1 cellular context compared by ENCODE assay signal in genomic region chr11:797300-798092, GRCh38.
TF ChIP-seq lines count a peak whose summit lies in the region.

No MANE protein-coding gene starts in this region.

TF ChIP-seq in GM12878, 131 proteins besides CTCF, POLR2A, EP300 and RAD21 (continues in another document):
- TF ChIP-seq CREM (IDR thresholded peaks at IDR 0.05; ENCODE audit: low read depth) (0 out of 2 replicates have a peak, but pooled peaks have one; percentile 20), NR2C1 (IDR thresholded peaks at IDR 0.05) (no peak), RAD51 (IDR thresholded peaks at IDR 0.05) (no peak), FOS (IDR thresholded peaks at IDR 0.05; ENCODE audit: borderline replicate concordance, extremely low read depth, insufficient read length) (no peak), PAX5 (IDR thresholded peaks at IDR 0.05; ENCODE audit: borderline replicate concordance, low read depth, low read length) (no peak), SIN3A (IDR thresholded peaks at IDR 0.05; ENCODE audit: low read depth, low read length) (peak; percentile 93; the same call in 1 of the 2 replicates), SMAD1 (IDR thresholded peaks at IDR 0.05; ENCODE audit: low read depth, partially characterized antibody) (no peak), ATF2 (IDR thresholded peaks at IDR 0.05; ENCODE audit: low read length) (no peak), ZZZ3 (IDR thresholded peaks at IDR 0.05; ENCODE audit: control insufficient read depth, insufficient read length, low read depth) (no peak), TARDBP (IDR thresholded peaks at IDR 0.05; ENCODE audit: borderline replicate concordance) (0 out of 2 replicates have a peak, but pooled peaks have one; percentile 28), PRDM15 (CRISPR knock-in tag; IDR thresholded peaks at IDR 0.05) (no peak), SRF (IDR thresholded peaks at IDR 0.05; ENCODE audit: low read depth in 2 of 2, low read length in 2 of 2) (peak; percentile 58 to 78; a peak in 3 of 4 replicates), CBFB (IDR thresholded peaks at IDR 0.05; ENCODE audit: low read depth) (no peak), EGR1 (IDR thresholded peaks at IDR 0.05; ENCODE audit: borderline replicate concordance in 1 of 2, low read depth in 2 of 2, low read length in 2 of 2) (no peak), POLR2AphosphoS5 (IDR thresholded peaks at IDR 0.05; ENCODE audit: low read length) (peak; percentile 42; the same call in 1 of the 2 replicates), HCFC1 (IDR thresholded peaks at IDR 0.05; ENCODE audit: low read length) (peak; percentile 7; the same call in 1 of the 2 replicates), MXI1 (IDR thresholded peaks at IDR 0.05; ENCODE audit: low read depth, low read length) (no peak; the same call in none of the 2 replicates), ZSCAN29 (IDR thresholded peaks at IDR 0.05) (no peak), NR2F1 (conservative IDR thresholded peaks at IDR 0.05) (no peak), BRCA1 (IDR thresholded peaks at IDR 0.05; ENCODE audit: low read depth, low read length) (no peak), CHD2 (IDR thresholded peaks at IDR 0.05; ENCODE audit: borderline replicate concordance, low read depth, low read length) (0 out of 2 replicates have a peak, but pooled peaks have one; percentile 11), USF1 (IDR thresholded peaks at IDR 0.05; ENCODE audit: borderline replicate concordance, extremely low read length, insufficient read depth, low read depth, low read length) (no peak), ETV6 (conservative IDR thresholded peaks at IDR 0.05 in 1 of 2, IDR thresholded peaks at IDR 0.05 in 1 of 2; ENCODE audit: borderline replicate concordance in 1 of 2, low read depth in 1 of 2) (no peak), CBX3 (IDR thresholded peaks at IDR 0.05; ENCODE audit: borderline replicate concordance, low read depth) (no peak), MEF2A (IDR thresholded peaks at IDR 0.05; ENCODE audit: insufficient read depth, low read depth, low read length) (no peak), MYC (IDR thresholded peaks at IDR 0.05; ENCODE audit: insufficient read depth, insufficient read length, insufficient replicate concordance, low read length, severe bottlenecking) (no peak), CHD1 (IDR thresholded peaks at IDR 0.05; ENCODE audit: low read depth, low read length) (no peak), STAT1 (conservative IDR thresholded peaks at IDR 0.05) (no peak), CBX5 (IDR thresholded peaks at IDR 0.05; ENCODE audit: low read depth) (no peak), ATF3 (IDR thresholded peaks at IDR 0.05; ENCODE audit: borderline replicate concordance, extremely low read depth, low read depth, low read length) (no peak), KLF5 (IDR thresholded peaks at IDR 0.05; ENCODE audit: partially characterized antibody) (no peak), HDAC6 (IDR thresholded peaks at IDR 0.05; ENCODE audit: unreplicated experiment) (no peak), IRF5 (IDR thresholded peaks at IDR 0.05; ENCODE audit: borderline replicate concordance) (no peak), TCF7 (IDR thresholded peaks at IDR 0.05; ENCODE audit: borderline replicate concordance) (no peak), ATF7 (IDR thresholded peaks at IDR 0.05; ENCODE audit: low read depth) (no peak; the same call in 1 of the 2 replicates), MAX (IDR thresholded peaks at IDR 0.05; ENCODE audit: low read depth, low read length) (peak; percentile 49), SMC3 (IDR thresholded peaks at IDR 0.05; ENCODE audit: borderline replicate concordance, low read length) (no peak), NFIC (IDR thresholded peaks at IDR 0.05; ENCODE audit: low read depth, low read length) (no peak), ZNF687 (IDR thresholded peaks at IDR 0.05) (0 out of 2 replicates have a peak, but pooled peaks have one; percentile 15), BMI1 (IDR thresholded peaks at IDR 0.05; ENCODE audit: borderline replicate concordance) (peak; percentile 86), KDM1A (IDR thresholded peaks at IDR 0.05; ENCODE audit: borderline replicate concordance) (no peak), SMARCA5 (IDR thresholded peaks at IDR 0.05) (no peak), IKZF1 (conservative IDR thresholded peaks at IDR 0.05) (no peak; the same call in 1 of the 2 replicates), PAX8 (IDR thresholded peaks at IDR 0.05) (no peak), BHLHE40 (IDR thresholded peaks at IDR 0.05; ENCODE audit: borderline replicate concordance in 1 of 2, low read depth in 2 of 2, low read length in 1 of 2) (peak; percentile 32 to 75; a peak in 1 of 4 replicates), SPI1 (IDR thresholded peaks at IDR 0.05; ENCODE audit: borderline replicate concordance, insufficient read depth, low read depth, low read length) (no peak), POLR2AphosphoS2 (IDR thresholded peaks at IDR 0.05; ENCODE audit: low read depth, low read length) (peak; percentile 48; the same call in 1 of the 2 replicates), REST (IDR thresholded peaks at IDR 0.05; ENCODE audit: low read depth, low read length) (no peak), NBN (IDR thresholded peaks at IDR 0.05) (0 out of 2 replicates have a peak, but pooled peaks have one; percentile 56), WRNIP1 (IDR thresholded peaks at IDR 0.05; ENCODE audit: borderline replicate concordance, low read depth, low read length) (no peak), SMAD5 (IDR thresholded peaks at IDR 0.05; ENCODE audit: low read depth) (no peak), KAT2A (conservative IDR thresholded peaks at IDR 0.05; ENCODE audit: control insufficient read depth, low read depth, low read length) (no peak), TCF3 (IDR thresholded peaks at IDR 0.05; ENCODE audit: borderline replicate concordance, insufficient read depth, low read depth, low read length) (0 out of 2 replicates have a peak, but pooled peaks have one; percentile 47), SP1 (IDR thresholded peaks at IDR 0.05; ENCODE audit: low read depth, low read length) (peak; percentile 36), ZNF217 (IDR thresholded peaks at IDR 0.05) (no peak), IRF4 (IDR thresholded peaks at IDR 0.05; ENCODE audit: low read depth, low read length) (no peak)
